ENCODE assay signal across 9 cellular contexts in genomic region chr20:32672982-32673727, GRCh38. TPM values are rescaled to one million over a fixed set of nuclear protein-coding genes. Genes with fewer than 3 reads are reported as not detected.
A peak's percentile ranks its signal among the peaks of the same experiment; 100 is the strongest.
DNase-seq lines count a peak whose midpoint lies in the region; ATAC-seq, FAIRE-seq and TF ChIP-seq lines count a peak whose summit lies in the region.
"Had no signal": no experiment of that assay in that cellular context is flagged by ENCODE, and none has a peak within 500 bp of the region (broad histone marks: within the 10 kb centered on the region; RNA-seq: fewer than 3 reads in every experiment).

No MANE protein-coding gene starts in this region.

- no peak for TF ChIP-seq RAD21 in GM12878 (IDR thresholded peaks at IDR 0.05; ENCODE audit: insufficient read depth, low read depth, low read length)

- TF ChIP-seq CTCF in GM12878 (IDR thresholded peaks at IDR 0.05 in 2 of 3, conservative IDR thresholded peaks at IDR 0.05 in 1 of 3; ENCODE audit: control insufficient read depth in 2 of 3, extremely low read depth in 1 of 3, insufficient read depth in 1 of 3, low read depth in 3 of 3, low read length in 3 of 3) (0 out of 6 replicates have a peak, but pooled peaks of 1 of the 3 experiments have one; percentile 7), D721Med (IDR thresholded peaks at IDR 0.05; ENCODE audit: insufficient read depth, missing control alignments) (no peak), hepatocyte (IDR thresholded peaks at IDR 0.05; ENCODE audit: poor library complexity) (no peak)

- H3K27me3 ChIP-seq in GM12878 (replicated peaks in 1 of 2; ENCODE audit: control insufficient read depth in 2 of 2, insufficient read depth in 2 of 2, low read length in 1 of 2): no peaks in the 10 kb centered on the region
- H3K27me3 ChIP-seq in hepatocyte: no peaks in the 10 kb centered on the region

- ATAC-seq in GM21576 (IDR thresholded peaks at IDR 0.05; ENCODE audit: unreplicated experiment) (peak; percentile 48), GM12878 (peak; percentile 88)

- H3K4me3 ChIP-seq in GM12878 (no peak overlapping the region; the same call in 1 of the 2 replicates), hepatocyte (no peak overlapping the region)

- no peaks in the 10 kb centered on the region for H3K9me3 Mint-ChIP-seq in stimulated activated naive CD8-positive, alpha-beta T cell treated with anti-CD3 and anti-CD28 coated beads, Interleukin-15, Interleukin-2, amounts not matched to agents 100 ng/mL and 50 ng/mL, for 24 hours
- H3K9me3 Mint-ChIP-seq: IgD-negative memory B cell had no signal

- BruUV-seq in GM12878 (replicated peaks; lab: Mats Ljungman, UMichigan): no TSS peak

- no peaks in the 10 kb centered on the region for H3K9me2 ChIP-seq in hepatocyte (replicated peaks; ENCODE audit: insufficient read depth)

- peak overlapping the region; percentile 88 for H3K27ac Mint-ChIP-seq in stimulated activated naive CD8-positive, alpha-beta T cell treated with anti-CD3 and anti-CD28 coated beads, Interleukin-15, Interleukin-2, amounts not matched to agents 100 ng/mL and 50 ng/mL, for 24 hours
- H3K27ac Mint-ChIP-seq: IgD-negative memory B cell had no signal

- 1% methylated on average over 18 of the region's 18 CpGs for WGBS in GM12878 (ENCODE audit: insufficient coverage, insufficient replicate concordance, low lambda C conversion rate, missing lambda C conversion rate)
- WGBS in hepatocyte (ENCODE audit: low lambda C conversion rate, missing lambda C conversion rate): 79% methylated on average over 16 of the region's 18 CpGs

- RAD21 ChIA-PET in GM12878 (lab: Charles Lee; ENCODE audit: unreplicated experiment): interaction anchor here (0.5 to 4.4 kb wide), 14 partner anchors 8 to 993 kb away, joined by 3 to 138 read pairs (median 4); partner anchors contain the start of genes ACTL10 and DNMT3B

- CTCF ChIA-PET in GM12878 (lab: Yijun Ruan, JAX): interaction anchor here (0.6 to 6.5 kb wide), 31 partner anchors 8 to 483 kb away, joined by 3 to 295 read pairs (median 3); partner anchors contain the start of genes COMMD7, DNMT3B and SUN5

- H3K4me1 Mint-ChIP-seq in stimulated activated naive CD8-positive, alpha-beta T cell treated with anti-CD3 and anti-CD28 coated beads, Interleukin-15, Interleukin-2, amounts not matched to agents 100 ng/mL and 50 ng/mL, for 24 hours (ENCODE audit: low read depth): peaks cover 33% of the 10 kb centered on the region

- no peaks in the 10 kb centered on the region for H3K36me3 ChIP-seq in GM12878 (ENCODE audit: control insufficient read depth in 2 of 2, insufficient read depth in 2 of 2, low read length in 1 of 2)
- H3K36me3 ChIP-seq in hepatocyte (replicated peaks; ENCODE audit: insufficient read depth, low read depth): no peaks in the 10 kb centered on the region

- H3K36me3 Mint-ChIP-seq in stimulated activated naive CD8-positive, alpha-beta T cell treated with anti-CD3 and anti-CD28 coated beads, Interleukin-15, Interleukin-2, amounts not matched to agents 100 ng/mL and 50 ng/mL, for 24 hours (ENCODE audit: low read depth): no peaks in the 10 kb centered on the region
- H3K36me3 Mint-ChIP-seq: IgD-negative memory B cell had no signal

- H3K4me2 ChIP-seq in GM12878 (ENCODE audit: control insufficient read depth, insufficient read depth) (peak overlapping the region; percentile 62), hepatocyte (no peak overlapping the region)

- DNase-seq in GM12891 (ENCODE audit: insufficient read length, low spot score) (peak; percentile 59), NOMO-1 (lab: John Stamatoyannopoulos, UW; ENCODE audit: unreplicated experiment in 2 of 2) (peak; percentile 67 to 70), GM12878 (ENCODE audit: low read depth, low spot score) (no peak), GOT3 (lab: John Stamatoyannopoulos, UW) (no peak), D721Med (ENCODE audit: insufficient read length, low spot score) (no peak), hepatocyte (ENCODE audit: low spot score) (no peak)

- H3K27ac ChIP-seq in GM12878 (ENCODE audit: control insufficient read depth, insufficient read depth) (peak overlapping the region; percentile 96), hepatocyte (no peak overlapping the region)

- H3K79me2 ChIP-seq in GM12878 (ENCODE audit: control insufficient read depth, insufficient read depth, low read length) (no peaks in the 10 kb centered on the region), hepatocyte (no peaks in the 10 kb centered on the region)

- H4K20me1 ChIP-seq in GM12878 (ENCODE audit: control insufficient read depth, insufficient read depth): no peaks in the 10 kb centered on the region
- H4K20me1 ChIP-seq in hepatocyte (ENCODE audit: insufficient read depth, poor library complexity, severe bottlenecking): no peaks in the 10 kb centered on the region

- no peaks in the 10 kb centered on the region for H3K9me3 ChIP-seq in GM12878 (replicated peaks; ENCODE audit: control insufficient read depth, insufficient read depth, low read length)
- no peaks in the 10 kb centered on the region for H3K9me3 ChIP-seq in hepatocyte (ENCODE audit: low read depth)

- TF ChIP-seq EP300 in GM12878 (IDR thresholded peaks at IDR 0.05; ENCODE audit: borderline replicate concordance in 1 of 2, control insufficient read depth in 1 of 2, low read depth in 2 of 2, low read length in 2 of 2): no peak

- SMC1A ChIA-PET in GM12878 (lab: Charles Lee; ENCODE audit: uncharacterized antibody, unreplicated experiment): interaction anchor here (0.6 to 6.4 kb wide), 14 partner anchors 10 to 151 kb away, joined by 3 to 107 read pairs (median 4); no protein-coding TSS in a partner anchor

- in situ Hi-C loops in GM12878 (cut with MboI): loop anchor here (5.0 kb wide), 1 partner anchor 104 kb away; no protein-coding TSS in a partner anchor

- H3K4me1 ChIP-seq in GM12878 (ENCODE audit: control insufficient read depth, insufficient read depth, low read length) (peaks cover 38% of the 10 kb centered on the region), hepatocyte (ENCODE audit: insufficient read depth) (no peaks in the 10 kb centered on the region)

- peak overlapping the region; percentile 27 for H3K4me3 Mint-ChIP-seq in stimulated activated naive CD8-positive, alpha-beta T cell treated with anti-CD3 and anti-CD28 coated beads, Interleukin-15, Interleukin-2, amounts not matched to agents 100 ng/mL and 50 ng/mL, for 24 hours

- H2AFZ ChIP-seq in GM12878 (ENCODE audit: control insufficient read depth, low read depth, low read length): peak overlapping the region; percentile 92
- H2AFZ ChIP-seq in hepatocyte: no peak overlapping the region

- POLR2A ChIA-PET in GM12878 (lab: Charles Lee): interaction anchor here (0.5 to 2.0 kb wide), 3 partner anchors 105 to 280 kb away, joined by 3 to 12 read pairs (median 3); no protein-coding TSS in a partner anchor

- no peak for TF ChIP-seq POLR2A in GM12891 (IDR thresholded peaks at IDR 0.05; ENCODE audit: low read depth, low read length)
- peak; percentile 81 for TF ChIP-seq POLR2A in GM12878 (IDR thresholded peaks at IDR 0.05; ENCODE audit: low read depth, low read length)

- H3K9ac ChIP-seq in GM12878 (ENCODE audit: control insufficient read depth, insufficient read depth, low read length): peak overlapping the region; percentile 74

- FAIRE-seq in GM12891 (lab: Jason Lieb, UNC): peak; percentile 80
- FAIRE-seq in GM12878 (lab: Jason Lieb, UNC): no peak
- FAIRE-seq in D721Med (lab: Jason Lieb, UNC): no peak

- intact Hi-C loops in GM12878 (cut with micrococcal nuclease; ENCODE audit: unreplicated experiment): no loop called here

- no peaks in the 10 kb centered on the region for H3K27me3 Mint-ChIP-seq in stimulated activated naive CD8-positive, alpha-beta T cell treated with anti-CD3 and anti-CD28 coated beads, Interleukin-15, Interleukin-2, amounts not matched to agents 100 ng/mL and 50 ng/mL, for 24 hours
- H3K27me3 Mint-ChIP-seq: IgD-negative memory B cell had no signal

TF ChIP-seq in GM12891, 5 proteins besides CTCF, POLR2A, EP300 and RAD21:
- TF ChIP-seq TAF1 (IDR thresholded peaks at IDR 0.05; ENCODE audit: low read depth, low read length) (no peak), PAX5 (IDR thresholded peaks at IDR 0.05; ENCODE audit: insufficient read depth, low read length, severe bottlenecking) (no peak), POLR2AphosphoS5 (IDR thresholded peaks at IDR 0.05; ENCODE audit: low read depth, low read length) (no peak), SPI1 (IDR thresholded peaks at IDR 0.05; ENCODE audit: low read depth, low read length) (peak; percentile 63)

TF ChIP-seq in GM12878, 131 proteins besides CTCF, POLR2A, EP300 and RAD21 (continues in another document):
- TF ChIP-seq POLR2AphosphoS5 (IDR thresholded peaks at IDR 0.05; ENCODE audit: low read length): peak; percentile 54; the same call in 1 of the 2 replicates
- peak; percentile 41; the same call in 1 of the 2 replicates for TF ChIP-seq GATAD2B (conservative IDR thresholded peaks at IDR 0.05; ENCODE audit: low read depth)
- no peak for TF ChIP-seq NFYA (IDR thresholded peaks at IDR 0.05; ENCODE audit: borderline replicate concordance, low read depth, low read length)
- peak; percentile 66 for TF ChIP-seq SPI1 (IDR thresholded peaks at IDR 0.05; ENCODE audit: borderline replicate concordance, insufficient read depth, low read depth, low read length)
- no peak for TF ChIP-seq TCF7 (IDR thresholded peaks at IDR 0.05; ENCODE audit: borderline replicate concordance)
- 0 out of 2 replicates have a peak, but pooled peaks have one; percentile 39 for TF ChIP-seq DPF2 (IDR thresholded peaks at IDR 0.05)
- peak; percentile 16 for TF ChIP-seq SP1 (IDR thresholded peaks at IDR 0.05; ENCODE audit: low read depth, low read length)
- TF ChIP-seq RUNX3 (IDR thresholded peaks at IDR 0.05; ENCODE audit: low read length): peak; percentile 83

RNA-seq across cellular contexts. Expression of gene C20orf203, which starts 0.6 kb away (rescaled TPM):
- not detected for polyA plus RNA-seq in GM12891 (2012; ENCODE audit: low read depth, missing spikeins)
- total RNA-seq in GM12878 (2013; cell fraction: nucleolus; rRNA removed): 0.29 and 0.61 TPM in 2 replicates
- total RNA-seq in GM12878 (2014; rRNA removed) (not detected in 2 replicates), GM12878 (2014; rRNA removed; fragmentation: Illumina TruSeq; extraction: Trizol) (not detected in 2 replicates), GM12878 (2021) (not detected in 2 replicates), hepatocyte (not detected in 2 replicates)
- polyA plus RNA-seq in GM12878 (2011; ENCODE audit: low read depth): 0.22 TPM
- polyA plus RNA-seq in GM12878 (2011; rRNA removed) (0.03 TPM in 1 of 2 replicates, not detected in the other), GM12878 (2014; fragmentation: Illumina TruSeq; extraction: Trizol) (not detected in 2 replicates), GM12878 (2014; fragmentation: Nextera tagmentation; extraction: Ambion mirVana) (not detected), GM12878 (2014; rRNA removed) (not detected in 2 replicates), GM12878 (2016; fragmentation: Nextera tagmentation; extraction: Ambion mirVana) (not detected), hepatocyte (not detected in 2 replicates)
- not detected in 2 replicates for polyA plus RNA-seq in GM12878 (2011; cell fraction: cytosol; rRNA removed)
- polyA plus RNA-seq in GM12878 (2011; cell fraction: nucleus; rRNA removed): 0.03 TPM in 1 of 2 replicates, not detected in the other
- polyA plus RNA-seq in GM12878 (2012): 0.03 TPM in 1 of 2 replicates, not detected in the other
- polyA minus RNA-seq in GM12878 (2011; rRNA and poly(A)+ RNA removed): 0.05 TPM in 1 of 2 replicates, not detected in the other
- not detected in 2 replicates for polyA minus RNA-seq in GM12878 (2011; cell fraction: cytosol; rRNA and poly(A)+ RNA removed)
- polyA minus RNA-seq in GM12878 (2011; cell fraction: nucleus; rRNA and poly(A)+ RNA removed): under 0.01 TPM in 1 of 2 replicates, not detected in the other

Comparison
In these comparisons a context has a peak if more than half of its experiments do, and no peak if none do; other contexts are left out.
1. DNase-seq: peak in GM12891 (single experiment) and NOMO-1 (2 of 2); none in GM12878 (single experiment), GOT3 (single experiment), D721Med (single experiment) and hepatocyte (single experiment).